In genomic region chr16:83648347-83648746, GRCh38 we compare ENCODE assay signal across 24 cellular contexts.
"Had no signal": no experiment of that assay in that cellular context is flagged by ENCODE, and none has a peak within 500 bp of the region (broad histone marks: within the 10 kb centered on the region; RNA-seq: fewer than 3 reads in every experiment).

No MANE protein-coding gene starts in this region.

- H3K27ac ChIP-seq: brain microvascular endothelial cell, cardiac muscle cell, KMS-11, PC-9 had no signal

- H3K4me3 ChIP-seq: cardiac muscle cell, MG63, PC-9 had no signal

- H3K4me2 ChIP-seq: KMS-11, PC-9 had no signal

- H3K36me3 ChIP-seq: brain microvascular endothelial cell, cardiac muscle cell, MG63 had no signal

- H3K27me3 ChIP-seq: brain microvascular endothelial cell, cardiac muscle cell, MG63 had no signal

- DNase-seq: activated CD4-positive, alpha-beta memory T cell treated with anti-CD3 and anti-CD28 coated beads for 36 hours; activated CD4-positive, alpha-beta T cell treated with anti-CD3 and anti-CD28 coated beads, Interleukin-2, amount 10 ng/mL, durations not matched to agents 7 days and 5 days; activated CD4-positive, CD25-positive, alpha-beta regulatory T cell; activated CD8-positive, alpha-beta memory T cell treated with anti-CD3 and anti-CD28 coated beads for 24 hours; activated effector memory CD4-positive, alpha-beta T cell treated with anti-CD3 and anti-CD28 coated beads, Interleukin-2, amount 50 U/mL, for 16 hours; activated naive CD4-positive, alpha-beta T cell treated with Interleukin-2 at 50 U/mL for 16 hours; activated T-cell treated with anti-CD3 and anti-CD28 coated beads, Interleukin-2, amount 50 U/mL, for 4 hours; brain microvascular endothelial cell; cerebellar nuclear complex; MG63; MV-4-11; NCI-H1105; NCI-H1436; NCI-H1694 treated with DMSO at 0.1 percent for 48 hours; NCI-H2029 treated with DMSO at 0.1 percent for 48 hours; NCI-H345; NCI-H510A; NCI-H69; PC-9; SIG-M5; T-helper 17 cell; T-helper 9 cell had no signal

- H3K9me3 ChIP-seq: MG63 had no signal

- H3K9ac ChIP-seq: KMS-11 had no signal

- H2AFZ ChIP-seq: PC-9 had no signal
